ENCODE assay signal across 32 cellular contexts in genomic region chr11:21817677-21818076, GRCh38.
"Had no signal": no experiment of that assay in that cellular context is flagged by ENCODE, and none has a peak within 500 bp of the region (broad histone marks: within the 10 kb centered on the region; RNA-seq: fewer than 3 reads in every experiment).

No MANE protein-coding gene starts in this region.

- H3K9me3 ChIP-seq: Peyer's patch, SJSA1 had no signal

- H3K27ac ChIP-seq: KMS-11, Peyer's patch, SJSA1 had no signal

- ATAC-seq: PC-3, SK-N-SH treated with all-trans-retinoic acid at 6 μM for 48 hours, T-cell had no signal

- H3K4me2 ChIP-seq: KMS-11 had no signal

- H3K9ac ChIP-seq: KMS-11 had no signal

- H3K36me3 ChIP-seq: Peyer's patch, SJSA1 had no signal

- H3K4me1 ChIP-seq: Peyer's patch, SJSA1 had no signal

- H3K4me3 ChIP-seq: Peyer's patch, SJSA1 had no signal

- H3K27me3 ChIP-seq: Peyer's patch, SJSA1 had no signal

- DNase-seq: Karpas-422, NCI-H1048, NCI-H1092 treated with DMSO at 0.1 percent for 48 hours, NCI-H1105 treated with DMSO at 0.1 percent for 48 hours, NCI-H1417, NCI-H1436, NCI-H146, NCI-H1694, NCI-H187, NCI-H1930, NCI-H2029 treated with DMSO at 0.1 percent for 48 hours, NCI-H2081 treated with DMSO at 0.1 percent for 48 hours, NCI-H2107, NCI-H2171, NCI-H226, NCI-H446 treated with DMSO at 0.1 percent for 48 hours, NCI-H510A, NCI-H524, NCI-H526, NCI-H69, NCI-H748 treated with DMSO at 0.1 percent for 48 hours, NCI-H82, OCI-M1, PC-3, Peyer's patch, Right ventricle myocardium superior, RPMI8226, SHP77 treated with DMSO at 0.1 percent for 48 hours, T-cell had no signal
